Comparison of ENCODE assay signal across 8 cellular contexts in genomic region chr17:47099987-47100711, GRCh38.
A peak's percentile ranks its signal among the peaks of the same experiment; 100 is the strongest.
DNase-seq lines count a peak whose midpoint lies in the region; ATAC-seq and TF ChIP-seq lines count a peak whose summit lies in the region.

No MANE protein-coding gene starts in this region.

- no peak for TF ChIP-seq CTCF in kidney epithelial cell (IDR thresholded peaks at IDR 0.05; ENCODE audit: insufficient read depth, low read length, poor library complexity, severe bottlenecking)

- no peaks in the 10 kb centered on the region for H3K36me3 ChIP-seq in kidney epithelial cell (ENCODE audit: control insufficient read depth, insufficient read depth, low read length)

- peak; percentile 89 for ATAC-seq in HG03378 (IDR thresholded peaks at IDR 0.05; ENCODE audit: unreplicated experiment)

- no peaks in the 10 kb centered on the region for H3K27me3 ChIP-seq in kidney epithelial cell (ENCODE audit: control insufficient read depth, insufficient read depth, low read length)

- TF ChIP-seq POLR2A in GM19099 (IDR thresholded peaks at IDR 0.05; ENCODE audit: extremely low read depth, insufficient read length, low read depth) = peak; percentile 76

- peak; percentile 85 to 92 for DNase-seq in AML-193 (lab: John Stamatoyannopoulos, UW)
- peak; percentile 71 for DNase-seq in NCI-H446 treated with DMSO at 0.1 percent for 48 hours (lab: John Stamatoyannopoulos, UW)
- DNase-seq in activated CD4-positive, CD25-positive, alpha-beta regulatory T cell treated with anti-CD3 and anti-CD28 coated beads, Interleukin-2, amount 50 U/mL, for 72 hours = peak; percentile 94
- peak; percentile 84 for DNase-seq in cerebellum (ENCODE audit: low spot score)
- DNase-seq in kidney epithelial cell (ENCODE audit: low read depth) = peak; percentile 55
- peak; percentile 93 for DNase-seq in stimulated activated CD4-positive, alpha-beta T cell treated with anti-CD3 and anti-CD28 coated beads, Interleukin-15, amount 100 ng/mL, for 24 hours

- peak overlapping the region; percentile 94 for H3K4me3 ChIP-seq in kidney epithelial cell (ENCODE audit: low read depth, low read length)

Comparison
In these comparisons a context has a peak if more than half of its experiments do, and no peak if none do; other contexts are left out.
1. Peak in every context shown above with its lines: DNase-seq, ATAC-seq and H3K4me3 ChIP-seq.